ENCODE assay signal across 1 cellular context in genomic region chr10:63666836-63667383, GRCh38.
TF ChIP-seq lines count a peak whose summit lies in the region.

No MANE protein-coding gene starts in this region.

TF ChIP-seq in SK-N-SH treated with all-trans-retinoic acid at 6 μM for 48 hours, 23 proteins besides CTCF, POLR2A, EP300 and RAD21 (continued from another document):
- TF ChIP-seq, protein P1, sequence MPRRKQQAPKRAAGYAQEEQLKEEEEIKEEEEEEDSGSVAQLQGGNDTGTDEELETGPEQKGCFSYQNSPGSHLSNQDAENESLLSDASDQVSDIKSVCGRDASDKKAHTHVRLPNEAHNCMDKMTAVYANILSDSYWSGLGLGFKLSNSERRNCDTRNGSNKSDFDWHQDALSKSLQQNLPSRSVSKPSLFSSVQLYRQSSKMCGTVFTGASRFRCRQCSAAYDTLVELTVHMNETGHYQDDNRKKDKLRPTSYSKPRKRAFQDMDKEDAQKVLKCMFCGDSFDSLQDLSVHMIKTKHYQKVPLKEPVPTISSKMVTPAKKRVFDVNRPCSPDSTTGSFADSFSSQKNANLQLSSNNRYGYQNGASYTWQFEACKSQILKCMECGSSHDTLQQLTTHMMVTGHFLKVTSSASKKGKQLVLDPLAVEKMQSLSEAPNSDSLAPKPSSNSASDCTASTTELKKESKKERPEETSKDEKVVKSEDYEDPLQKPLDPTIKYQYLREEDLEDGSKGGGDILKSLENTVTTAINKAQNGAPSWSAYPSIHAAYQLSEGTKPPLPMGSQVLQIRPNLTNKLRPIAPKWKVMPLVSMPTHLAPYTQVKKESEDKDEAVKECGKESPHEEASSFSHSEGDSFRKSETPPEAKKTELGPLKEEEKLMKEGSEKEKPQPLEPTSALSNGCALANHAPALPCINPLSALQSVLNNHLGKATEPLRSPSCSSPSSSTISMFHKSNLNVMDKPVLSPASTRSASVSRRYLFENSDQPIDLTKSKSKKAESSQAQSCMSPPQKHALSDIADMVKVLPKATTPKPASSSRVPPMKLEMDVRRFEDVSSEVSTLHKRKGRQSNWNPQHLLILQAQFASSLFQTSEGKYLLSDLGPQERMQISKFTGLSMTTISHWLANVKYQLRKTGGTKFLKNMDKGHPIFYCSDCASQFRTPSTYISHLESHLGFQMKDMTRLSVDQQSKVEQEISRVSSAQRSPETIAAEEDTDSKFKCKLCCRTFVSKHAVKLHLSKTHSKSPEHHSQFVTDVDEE (CRISPR knock-in tag; IDR thresholded peaks at IDR 0.05), result no peak
- TF ChIP-seq ISL1 (CRISPR knock-in tag; IDR thresholded peaks at IDR 0.05), result no peak
- no peak for TF ChIP-seq OSR1 (CRISPR knock-in tag; IDR thresholded peaks at IDR 0.05)
